In the genomic region with DNA sequence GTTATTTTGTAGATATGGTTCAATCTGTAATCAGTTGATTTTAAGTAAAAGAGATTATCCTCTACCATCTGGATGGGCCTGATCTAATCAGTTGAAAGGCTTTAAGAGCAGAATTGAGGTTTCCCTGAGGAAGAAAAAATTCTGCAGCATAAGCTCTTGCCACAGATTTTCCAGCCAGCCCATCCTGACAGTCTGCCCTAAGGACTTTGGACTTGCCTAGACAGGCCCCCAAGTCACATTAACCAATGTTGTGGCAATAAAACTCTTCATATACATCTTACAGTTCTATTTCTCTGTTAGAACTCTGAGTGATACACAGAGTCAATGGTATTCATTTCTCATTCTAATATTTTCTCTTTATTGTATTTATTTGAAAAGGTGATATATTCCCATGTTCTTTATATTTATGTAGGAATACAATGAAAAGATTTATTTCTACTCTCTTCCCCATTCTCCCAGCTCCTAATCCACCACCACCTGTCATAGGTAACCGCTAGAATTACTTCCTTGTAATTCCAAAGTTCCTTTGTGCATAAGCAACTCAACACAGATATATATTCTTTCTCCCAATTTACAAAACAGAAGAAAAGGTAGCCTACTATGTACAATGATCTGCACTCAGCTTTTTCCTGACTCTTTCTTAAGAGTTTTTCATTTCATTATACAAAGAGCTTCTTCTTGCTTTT, we compare ENCODE assay signal across 20 cellular contexts.
"Had no signal": no experiment of that assay in that cellular context is flagged by ENCODE, and none has a peak within 500 bp of the region (broad histone marks: within the 10 kb centered on the region; RNA-seq: fewer than 3 reads in every experiment).

No MANE protein-coding gene starts in this region.

- H3K4me3 ChIP-seq: heart left ventricle, spleen, thoracic aorta, upper lobe of right lung had no signal

- ATAC-seq: activated T-cell treated with anti-CD3 and anti-CD28 coated beads, Interleukin-2, amount 50 U/mL, for 72 hours; heart left ventricle; natural killer cell; T-helper 17 cell; upper lobe of right lung had no signal

- H3K27me3 ChIP-seq: heart left ventricle, spleen, upper lobe of right lung had no signal

- H3K27ac ChIP-seq: epithelial cell of prostate, heart left ventricle, spleen, thoracic aorta, upper lobe of right lung had no signal

- H3K4me1 ChIP-seq: heart left ventricle, spleen, upper lobe of right lung had no signal

- DNase-seq: activated CD4-positive, alpha-beta T cell treated with anti-CD3 and anti-CD28 coated beads for 4 hours; activated CD4-positive, alpha-beta T cell treated with anti-CD3 and anti-CD28 coated beads, Interleukin-2, amount 50 U/mL, for 48 hours; activated CD4-positive, CD25-positive, alpha-beta regulatory T cell; activated effector memory CD4-positive, alpha-beta T cell treated with anti-CD3 and anti-CD28 coated beads, Interleukin-2, amount 50 U/mL, for 16 hours; activated naive CD4-positive, alpha-beta T cell treated with anti-CD3 and anti-CD28 coated beads, Interleukin-2, amount 10 ng/mL, durations not matched to agents 7 days and 5 days; activated T-cell treated with anti-CD3 and anti-CD28 coated beads, Interleukin-2, amount 50 U/mL, for 72 hours; cerebellar nuclear complex; cortex of kidney; endodermal cell; heart left ventricle; islet precursor cell; natural killer cell; retina; spleen; stimulated activated CD4-positive, alpha-beta T cell treated with anti-CD3 and anti-CD28 coated beads, Interleukin-4, amount 100 ng/mL, for 1 hour; stimulated activated naive CD4-positive, alpha-beta T cell treated with Interleukin-2 at 50 U/mL for 16 hours; T-helper 17 cell; upper lobe of right lung had no signal

- H3K9me3 ChIP-seq: heart left ventricle, spleen, thoracic aorta, upper lobe of right lung had no signal

- H3K36me3 ChIP-seq: heart left ventricle, spleen, thoracic aorta, upper lobe of right lung had no signal
